In the genomic region with DNA sequence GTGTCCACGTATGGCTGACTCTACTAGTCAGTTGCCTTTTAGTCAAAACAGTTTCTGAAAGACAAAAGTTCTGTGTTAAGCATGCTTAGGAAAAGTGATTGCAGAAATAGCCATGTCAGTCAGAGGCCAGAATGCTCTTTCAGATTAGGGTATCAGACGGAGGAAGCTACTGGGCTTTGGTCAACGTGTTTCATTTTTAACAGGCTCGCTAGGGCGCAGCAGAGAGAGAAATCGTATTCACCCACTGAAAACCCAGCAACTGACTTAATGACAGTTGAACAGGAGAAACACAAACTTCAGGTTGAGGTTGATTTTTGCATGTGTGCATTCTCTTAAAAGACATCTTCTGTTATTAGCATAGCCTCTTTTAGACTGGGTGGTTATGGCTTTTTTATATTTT, we compare ENCODE assay signal across 19 cellular contexts.
DNase-seq lines count a peak whose midpoint lies in the region; ATAC-seq and TF ChIP-seq lines count a peak whose summit lies in the region.
"Had no signal": no experiment of that assay in that cellular context is flagged by ENCODE, and none has a peak within 500 bp of the region (broad histone marks: within the 10 kb centered on the region; RNA-seq: fewer than 3 reads in every experiment).

No MANE protein-coding gene starts in this region.

- H3K27ac ChIP-seq in RWPE2 (ENCODE audit: poor library complexity, severe bottlenecking) (no peak overlapping the region), iPS DF 6.9 (ENCODE audit: low read length) (no peak overlapping the region), aorta (ENCODE audit: low read depth in 1 of 2, low read length in 2 of 2) (no peak overlapping the region)
- H3K27ac ChIP-seq: dorsolateral prefrontal cortex, prostate gland, stomach had no signal

- in situ Hi-C loops in ACHN (cut with HindIII; ENCODE audit: low pct_ligation_motif_present, low pct_unique_long_range_greater_than_20kb, low sequenced_read_pairs): no loop called here

- no CpG with 5 or more reads among the region's 6 CpGs for WGBS in iPS DF 6.9 (ENCODE audit: insufficient coverage, insufficient read length)
- 33 to 37% methylated on average over 6 of the region's 6 CpGs for WGBS in aorta, 2 donors

- peak; percentile 4 for TF ChIP-seq CTCF in RWPE2 (IDR thresholded peaks at IDR 0.05; ENCODE audit: poor library complexity, severe bottlenecking)

- intact Hi-C loops in aorta (cut with DNase I): no loop called here

- ATAC-seq in RWPE2 (ENCODE audit: low read depth) (no peak), aorta (ENCODE audit: low FRiP score) (no peak), GM18873 (IDR thresholded peaks at IDR 0.05; ENCODE audit: low FRiP score, unreplicated experiment) (no peak)
- ATAC-seq: activated CD4-positive, alpha-beta T cell treated with anti-CD3 and anti-CD28 coated beads for 36 hours; naive thymus-derived CD8-positive, alpha-beta T cell; T-helper 17 cell had no signal

- H3K36me3 ChIP-seq in H7 (replicated peaks; ENCODE audit: control insufficient read depth, insufficient read depth, low read length) (no peaks in the 10 kb centered on the region), RWPE2 (ENCODE audit: low read depth) (no peaks in the 10 kb centered on the region), iPS DF 6.9 (ENCODE audit: control insufficient read depth, insufficient read depth, low read length) (no peaks in the 10 kb centered on the region), aorta (ENCODE audit: control insufficient read depth in 1 of 2, insufficient read depth in 2 of 2, low read length in 1 of 2) (no peaks in the 10 kb centered on the region)
- H3K36me3 ChIP-seq: prostate gland, stomach had no signal

- H3K27me3 ChIP-seq in H7 (ENCODE audit: control insufficient read depth, insufficient read depth, low read length) (no peaks in the 10 kb centered on the region), RWPE2 (ENCODE audit: insufficient read depth, poor library complexity, severe bottlenecking) (peaks cover 15% of the 10 kb centered on the region), iPS DF 6.9 (ENCODE audit: control insufficient read depth, insufficient read depth, low read length) (no peaks in the 10 kb centered on the region), aorta (ENCODE audit: control insufficient read depth in 1 of 2, insufficient read depth in 2 of 2, low read length in 1 of 2) (peaks cover 0 to 2% of the 10 kb centered on the region in 2 donors)
- H3K27me3 ChIP-seq: dorsolateral prefrontal cortex, stomach had no signal

- H3K4me1 ChIP-seq in RWPE2 (ENCODE audit: insufficient read depth, poor library complexity, severe bottlenecking) (no peaks in the 10 kb centered on the region), iPS DF 6.9 (ENCODE audit: control insufficient read depth, insufficient read depth, low read length) (no peaks in the 10 kb centered on the region), aorta (ENCODE audit: control insufficient read depth in 1 of 2, insufficient read depth in 2 of 2, low read length in 2 of 2) (no peaks in the 10 kb centered on the region)
- H3K4me1 ChIP-seq: prostate gland, stomach had no signal

- DNase-seq in ACHN (peak; percentile 1), H7 (peak; percentile 5), RWPE2 (ENCODE audit: low spot score) (no peak), iPS DF 6.9 (ENCODE audit: low read depth, low spot score) (peak; percentile 9), aorta (no peak), NCI-H1092 treated with DMSO at 0.1 percent for 48 hours (lab: John Stamatoyannopoulos, UW) (no peak), NCI-H1694 treated with DMSO at 0.1 percent for 48 hours (lab: John Stamatoyannopoulos, UW) (no peak)
- DNase-seq: activated CD4-positive, alpha-beta T cell treated with anti-CD3 and anti-CD28 coated beads for 36 hours; activated CD8-positive, alpha-beta memory T cell treated with anti-CD3 and anti-CD28 coated beads, Interleukin-2, amount 50 U/mL, for 48 hours; activated naive CD4-positive, alpha-beta T cell; DMS 273 treated with DMSO at 0.1 percent for 48 hours; dorsolateral prefrontal cortex; naive thymus-derived CD8-positive, alpha-beta T cell; NCI-H2029 treated with DMSO at 0.1 percent for 48 hours; NCI-H524; stomach; T-helper 17 cell had no signal

- H3K9me3 ChIP-seq in RWPE2 (ENCODE audit: severe bottlenecking): no peaks in the 10 kb centered on the region
- no peaks in the 10 kb centered on the region for H3K9me3 ChIP-seq in iPS DF 6.9 (ENCODE audit: control insufficient read depth, insufficient read depth, low read length)
- no peaks in the 10 kb centered on the region for H3K9me3 ChIP-seq in aorta (ENCODE audit: control insufficient read depth, low read length)
- H3K9me3 ChIP-seq: prostate gland, stomach had no signal

- H3K4me3 ChIP-seq in H7 (ENCODE audit: insufficient read depth, low read depth, low read length) (no peak overlapping the region), RWPE2 (ENCODE audit: severe bottlenecking) (no peak overlapping the region), iPS DF 6.9 (ENCODE audit: low read length) (no peak overlapping the region), aorta (ENCODE audit: low read length in 2 of 2) (no peak overlapping the region)
- H3K4me3 ChIP-seq: dorsolateral prefrontal cortex, prostate gland, stomach had no signal

Comparison
In these comparisons a context has a peak if more than half of its experiments do, and no peak if none do; other contexts are left out.
1. DNase-seq: peak in ACHN (single experiment), H7 (single experiment) and iPS DF 6.9 (single experiment); none in RWPE2 (single experiment), aorta (0 of 2), NCI-H1092 treated with DMSO at 0.1 percent for 48 hours (single experiment) and NCI-H1694 treated with DMSO at 0.1 percent for 48 hours (single experiment).